Comparison of ENCODE assay signal across 1 cellular context in genomic region chr6:138113588-138114210, GRCh38.
TF ChIP-seq lines count a peak whose summit lies in the region.

No MANE protein-coding gene starts in this region.

TF ChIP-seq in WTC11, 78 proteins besides CTCF, POLR2A, EP300 and RAD21 (continued from another document):
- TF ChIP-seq ZNF281 (CRISPR knock-in tag; IDR thresholded peaks at IDR 0.05) (no peak), ZNF416 (CRISPR knock-in tag; IDR thresholded peaks at IDR 0.05) (no peak), IRF1 (CRISPR knock-in tag; IDR thresholded peaks at IDR 0.05) (no peak), ARID4B (CRISPR knock-in tag; IDR thresholded peaks at IDR 0.05; ENCODE audit: borderline replicate concordance) (no peak)
